ENCODE assay signal across 30 cellular contexts in the genomic region with DNA sequence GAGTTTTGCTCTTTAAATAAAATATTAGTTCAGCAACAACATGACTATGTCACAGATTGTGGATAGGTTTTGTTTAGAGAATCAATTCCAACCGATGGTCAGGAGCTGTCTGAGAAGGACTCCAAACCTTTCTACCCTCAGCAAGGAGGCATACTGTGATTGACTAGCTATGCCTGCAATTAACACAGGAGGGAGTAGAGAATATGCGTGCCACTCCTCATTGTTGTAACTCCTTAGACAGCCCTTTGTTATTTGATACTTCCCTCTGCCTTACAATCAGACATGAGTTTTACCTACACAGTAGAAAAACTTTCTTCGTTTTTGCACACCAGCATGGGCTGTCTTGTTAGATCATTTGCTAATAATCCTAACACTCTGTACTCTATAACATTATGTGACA.
DNase-seq lines count a peak whose midpoint lies in the region; ATAC-seq and TF ChIP-seq lines count a peak whose summit lies in the region.
"Had no signal": no experiment of that assay in that cellular context is flagged by ENCODE, and none has a peak within 500 bp of the region (broad histone marks: within the 10 kb centered on the region; RNA-seq: fewer than 3 reads in every experiment).

No MANE protein-coding gene starts in this region.

- H3K4ac ChIP-seq in mesendoderm (ENCODE audit: low read depth, low read length), result no peak overlapping the region

- H3K27me3 ChIP-seq in mesendoderm (ENCODE audit: insufficient read depth, low read length, poor library complexity), result no peaks in the 10 kb centered on the region
- H3K27me3 ChIP-seq: adrenal gland, brain microvascular endothelial cell, neural progenitor cell had no signal

- H4K8ac ChIP-seq in mesendoderm (ENCODE audit: low read depth, low read length), result no peak overlapping the region

- no peak overlapping the region for H3K23ac ChIP-seq in mesendoderm (ENCODE audit: low read length)

- no CpG with 5 or more reads among the region's 3 CpGs for WGBS in mesendoderm (ENCODE audit: extremely low coverage, insufficient coverage, low lambda C conversion rate)

- DNase-seq in H4 (ENCODE audit: low spot score), result peak; percentile 13
- peak; percentile 36 for DNase-seq in NCI-H748 treated with DMSO at 0.1 percent for 48 hours (lab: John Stamatoyannopoulos, UW)
- peak; percentile 58 for DNase-seq in mesendoderm
- DNase-seq in left lobe of liver (ENCODE audit: low spot score), result no peak
- DNase-seq in HuH-7 (ENCODE audit: low spot score), result no peak
- DNase-seq in activated CD4-positive, alpha-beta memory T cell treated with anti-CD3 and anti-CD28 coated beads for 36 hours, result no peak
- DNase-seq: activated CD4-positive, alpha-beta T cell treated with anti-CD3 and anti-CD28 coated beads, Interleukin-2, amount 50 U/mL, for 48 hours; activated CD8-positive, alpha-beta memory T cell treated with anti-CD3 and anti-CD28 coated beads, Interleukin-2, amount 50 U/mL, for 4 hours; activated naive CD4-positive, alpha-beta T cell treated with anti-CD3 and anti-CD28 coated beads for 36 hours; adrenal gland; brain microvascular endothelial cell; C1 segment of cervical spinal cord; Caco-2; HFFc6; kidney; NCI-H1105 treated with DMSO at 0.1 percent for 48 hours; NCI-H2171; NCI-H526; right cardiac atrium; stimulated activated CD4-positive, alpha-beta T cell treated with anti-CD3 and anti-CD28 coated beads, Interleukin-12 subunit alpha, Interleukin-12 subunit beta, amount 100 ng/mL, for 4 hours; stimulated activated CD4-positive, alpha-beta T cell treated with anti-CD3 and anti-CD28 coated beads, Interleukin-4, amount 100 ng/mL, for 24 hours; T-helper 1 cell had no signal

- H2AK5ac ChIP-seq in mesendoderm (ENCODE audit: low read length), result no peak overlapping the region

- H3K27me3 Mint-ChIP-seq in activated CD4-positive, alpha-beta memory T cell treated with anti-CD3 and anti-CD28 coated beads for 36 hours, result no peaks in the 10 kb centered on the region
- H3K27me3 Mint-ChIP-seq: type B pancreatic cell had no signal

- H3K4me1 Mint-ChIP-seq in activated CD4-positive, alpha-beta memory T cell treated with anti-CD3 and anti-CD28 coated beads for 36 hours (ENCODE audit: low read depth), result no peaks in the 10 kb centered on the region
- H3K4me1 Mint-ChIP-seq: stimulated activated effector memory CD8-positive, alpha-beta T cell treated with anti-CD3 and anti-CD28 coated beads, Interleukin-12 subunit alpha, Interleukin-12 subunit beta, amount 100 ng/mL, for 72 hours had no signal

- no peak overlapping the region for H3K27ac Mint-ChIP-seq in activated CD4-positive, alpha-beta memory T cell treated with anti-CD3 and anti-CD28 coated beads for 36 hours
- H3K27ac Mint-ChIP-seq: activated naive CD4-positive, alpha-beta T cell treated with anti-CD3 and anti-CD28 coated beads for 36 hours; activated T-helper 1 cell treated with anti-CD3 and anti-CD28 coated beads, Interleukin-12 subunit alpha, Interleukin-12 subunit beta, Interleukin-2, Interleukin-4 antibody, amounts not matched to agents 30 ng/mL and 10 ng/mL and 1 ng/mL, durations not matched to agents 14 hours and 24 hours and 36 hours; HFFc6; neural progenitor cell; stimulated activated effector memory CD8-positive, alpha-beta T cell treated with anti-CD3 and anti-CD28 coated beads, Interleukin-12 subunit alpha, Interleukin-12 subunit beta, amount 100 ng/mL, for 72 hours; type B pancreatic cell had no signal

- no peaks in the 10 kb centered on the region for H3K79me1 ChIP-seq in mesendoderm (ENCODE audit: low read length)

- H2BK5ac ChIP-seq in mesendoderm (ENCODE audit: low read length), result no peak overlapping the region

- no peak overlapping the region for H3K4me3 ChIP-seq in mesendoderm (ENCODE audit: low read length)
- H3K4me3 ChIP-seq: adrenal gland, neural progenitor cell had no signal

- POLR2A ChIA-PET in activated CD4-positive, alpha-beta memory T cell treated with anti-CD3 and anti-CD28 coated beads for 36 hours (lab: Charles Lee), result no interaction called here

- H3K9ac ChIP-seq in mesendoderm (ENCODE audit: low read length), result no peak overlapping the region
- H3K9ac ChIP-seq: neural progenitor cell, parathyroid adenoma had no signal

- no peak overlapping the region for H3K18ac ChIP-seq in mesendoderm (ENCODE audit: low read length)

- peak; percentile 87 for TF ChIP-seq EP300 in Ishikawa (IDR thresholded peaks at IDR 0.05; ENCODE audit: borderline replicate concordance)

- H3K4me1 ChIP-seq in mesendoderm (ENCODE audit: control insufficient read depth, low read depth, low read length), result no peaks in the 10 kb centered on the region
- H3K4me1 ChIP-seq: adrenal gland, Caco-2, neural progenitor cell, parathyroid adenoma had no signal

- no peak overlapping the region for H3K4me2 ChIP-seq in mesendoderm (ENCODE audit: low read length)
- H3K4me2 ChIP-seq: neural progenitor cell had no signal

- H2BK15ac ChIP-seq in mesendoderm (replicated peaks; ENCODE audit: low read depth), result no peak overlapping the region

- H3K36me3 Mint-ChIP-seq in activated CD4-positive, alpha-beta memory T cell treated with anti-CD3 and anti-CD28 coated beads for 36 hours, result no peaks in the 10 kb centered on the region
- H3K36me3 Mint-ChIP-seq: neural progenitor cell; stimulated activated effector memory CD8-positive, alpha-beta T cell treated with anti-CD3 and anti-CD28 coated beads, Interleukin-12 subunit alpha, Interleukin-12 subunit beta, amount 100 ng/mL, for 72 hours; type B pancreatic cell had no signal

- intact Hi-C loops in activated CD4-positive, alpha-beta memory T cell treated with anti-CD3 and anti-CD28 coated beads for 36 hours (cut with micrococcal nuclease), result no loop called here

- no peaks in the 10 kb centered on the region for H3K9me3 Mint-ChIP-seq in activated CD4-positive, alpha-beta memory T cell treated with anti-CD3 and anti-CD28 coated beads for 36 hours
- H3K9me3 Mint-ChIP-seq: activated naive CD4-positive, alpha-beta T cell treated with anti-CD3 and anti-CD28 coated beads for 36 hours; HFFc6; neural progenitor cell; type B pancreatic cell had no signal

- no peaks in the 10 kb centered on the region for H3K79me2 ChIP-seq in mesendoderm (ENCODE audit: control insufficient read depth, insufficient read depth, low read length)
- H3K79me2 ChIP-seq: parathyroid adenoma had no signal

- peak; percentile 30; the same call in 1 of the 2 replicates for TF ChIP-seq RAD21 in Ishikawa (IDR thresholded peaks at IDR 0.05; ENCODE audit: low read depth)

- CTCF ChIA-PET in activated CD4-positive, alpha-beta memory T cell treated with anti-CD3 and anti-CD28 coated beads for 36 hours (lab: Charles Lee), result no interaction called here

- no peak overlapping the region for H3K27ac ChIP-seq in mesendoderm (ENCODE audit: low read depth, low read length)
- H3K27ac ChIP-seq: adrenal gland, brain microvascular endothelial cell, neural progenitor cell, parathyroid adenoma, RWPE1 had no signal

- no peak overlapping the region for H3K4me3 Mint-ChIP-seq in activated CD4-positive, alpha-beta memory T cell treated with anti-CD3 and anti-CD28 coated beads for 36 hours
- H3K4me3 Mint-ChIP-seq: activated naive CD4-positive, alpha-beta T cell treated with anti-CD3 and anti-CD28 coated beads for 36 hours; activated T-helper 1 cell treated with anti-CD3 and anti-CD28 coated beads, Interleukin-12 subunit alpha, Interleukin-12 subunit beta, Interleukin-2, Interleukin-4 antibody, amounts not matched to agents 30 ng/mL and 10 ng/mL and 1 ng/mL, durations not matched to agents 14 hours and 24 hours and 36 hours; HFFc6; neural progenitor cell; stimulated activated effector memory CD8-positive, alpha-beta T cell treated with anti-CD3 and anti-CD28 coated beads, Interleukin-12 subunit alpha, Interleukin-12 subunit beta, amount 100 ng/mL, for 72 hours; type B pancreatic cell had no signal

- ATAC-seq in left lobe of liver, result no peak
- ATAC-seq: activated CD4-positive, CD25-positive, alpha-beta regulatory T cell treated with anti-CD3 and anti-CD28 coated beads, Interleukin-2, amount 50 U/mL, for 24 hours; right cardiac atrium; stimulated activated effector memory CD8-positive, alpha-beta T cell treated with anti-CD3 and anti-CD28 coated beads, Interleukin-12 subunit alpha, Interleukin-12 subunit beta, amount 100 ng/mL, for 72 hours had no signal

- H4K5ac ChIP-seq in mesendoderm (ENCODE audit: low read length), result no peak overlapping the region

- no peaks in the 10 kb centered on the region for H3K36me3 ChIP-seq in mesendoderm (ENCODE audit: control insufficient read depth, insufficient read depth, low read length)
- H3K36me3 ChIP-seq: adrenal gland, brain microvascular endothelial cell, neural progenitor cell had no signal

- H3K56ac ChIP-seq in mesendoderm (ENCODE audit: low read length), result no peak overlapping the region

- H2BK120ac ChIP-seq in mesendoderm (ENCODE audit: low read depth, low read length), result no peak overlapping the region

TF ChIP-seq in Ishikawa, 13 proteins besides CTCF, POLR2A, EP300 and RAD21 (continues in another document):
- TF ChIP-seq TCF12 (IDR thresholded peaks at IDR 0.05; ENCODE audit: low read depth), result peak; percentile 78
- peak; percentile 78 for TF ChIP-seq TEAD4 (IDR thresholded peaks at IDR 0.05)
- TF ChIP-seq, protein P1, sequence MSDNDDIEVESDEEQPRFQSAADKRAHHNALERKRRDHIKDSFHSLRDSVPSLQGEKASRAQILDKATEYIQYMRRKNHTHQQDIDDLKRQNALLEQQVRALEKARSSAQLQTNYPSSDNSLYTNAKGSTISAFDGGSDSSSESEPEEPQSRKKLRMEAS (IDR thresholded peaks at IDR 0.05), result no peak; the same call in 1 of the 2 replicates

Comparison
In these comparisons a context has a peak if more than half of its experiments do, and no peak if none do; other contexts are left out.
1. DNase-seq: peak in H4 (single experiment), NCI-H748 treated with DMSO at 0.1 percent for 48 hours (single experiment) and mesendoderm (single experiment); none in left lobe of liver (single experiment), HuH-7 (single experiment) and activated CD4-positive, alpha-beta memory T cell treated with anti-CD3 and anti-CD28 coated beads for 36 hours (single experiment).